In the genomic region with DNA sequence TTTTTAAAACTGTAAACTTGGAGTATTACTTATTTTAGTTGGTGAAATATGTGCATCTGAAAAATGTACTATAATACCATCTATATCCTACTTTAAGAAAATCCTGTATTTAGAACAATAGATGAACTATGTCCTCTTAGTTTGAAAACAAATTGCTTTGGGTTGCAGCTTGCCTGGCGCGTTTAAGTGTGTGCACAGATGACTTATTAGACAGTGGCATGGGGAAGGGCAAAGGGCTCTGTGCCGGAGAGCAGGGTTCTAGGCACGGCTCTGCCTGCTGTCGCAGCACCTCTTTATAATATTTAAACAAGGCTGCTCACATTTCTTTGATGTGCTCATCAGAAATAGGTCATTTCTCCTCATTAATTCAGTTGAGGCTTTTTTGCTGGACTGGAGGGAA, we compare ENCODE assay signal across 26 cellular contexts. TPM values are rescaled to one million over a fixed set of nuclear protein-coding genes. Genes with fewer than 3 reads are reported as not detected.
DNase-seq lines count a peak whose midpoint lies in the region; ATAC-seq and TF ChIP-seq lines count a peak whose summit lies in the region.
"Had no signal": no experiment of that assay in that cellular context is flagged by ENCODE, and none has a peak within 500 bp of the region (broad histone marks: within the 10 kb centered on the region; RNA-seq: fewer than 3 reads in every experiment).

No MANE protein-coding gene starts in this region.

- H3K36me3 ChIP-seq in right lobe of liver = no peaks in the 10 kb centered on the region
- H3K36me3 ChIP-seq: breast epithelium had no signal

- WGBS in right lobe of liver (ENCODE audit: insufficient coverage, low coverage, low lambda C conversion rate, missing lambda C conversion rate) = 19% methylated on average over 5 of the region's 5 CpGs

- TF ChIP-seq CTCF in HL-60 (IDR thresholded peaks at IDR 0.05; ENCODE audit: insufficient read depth, low read length) (no peak), right lobe of liver (IDR thresholded peaks at IDR 0.05) (no peak)

- H3K4me3 ChIP-seq in HL-60 (replicated peaks; ENCODE audit: insufficient read depth, low read length) = no peak overlapping the region
- no peak overlapping the region for H3K4me3 ChIP-seq in right lobe of liver
- H3K4me3 ChIP-seq: breast epithelium, heart right ventricle, tibial nerve had no signal

- H3K27ac ChIP-seq in HL-60 (replicated peaks) (peak overlapping the region; percentile 55), right lobe of liver (no peak overlapping the region), substantia nigra (ENCODE audit: low read depth, low read length, poor library complexity, severe bottlenecking) (peak overlapping the region; percentile 84)
- H3K27ac ChIP-seq: breast epithelium, C4-2B, heart right ventricle, tibial nerve had no signal

- ATAC-seq in right lobe of liver = peak; percentile 91 to 99 (median 96)
- ATAC-seq in HG02798 (IDR thresholded peaks at IDR 0.05; ENCODE audit: poor library complexity, unreplicated experiment) = no peak
- no peak for ATAC-seq in GM18511 (IDR thresholded peaks at IDR 0.05; ENCODE audit: unreplicated experiment)
- ATAC-seq: heart right ventricle; naive thymus-derived CD8-positive, alpha-beta T cell had no signal

- TF ChIP-seq POLR2A in right lobe of liver (IDR thresholded peaks at IDR 0.05) = no peak

- peaks cover 0 to 16% (median 0%) of the 10 kb centered on the region in 4 donors for H3K4me1 ChIP-seq in right lobe of liver
- H3K4me1 ChIP-seq: breast epithelium had no signal

- H3K9me3 ChIP-seq in right lobe of liver = no peaks in the 10 kb centered on the region
- H3K9me3 ChIP-seq: breast epithelium, heart right ventricle, SK-N-SH, tibial nerve had no signal

- DNase-seq in HL-60 (ENCODE audit: low read depth in 1 of 2, low spot score in 1 of 2) (no peak), amniotic epithelial cell (ENCODE audit: low read depth) (peak; percentile 24), right lobe of liver (peak; percentile 58 to 70 (median 68)), substantia nigra (lab: John Stamatoyannopoulos, UW) (peak in 21 of 49 donors; percentile 5 to 63 (median 29)), NOMO-1 (lab: John Stamatoyannopoulos, UW; ENCODE audit: unreplicated experiment in 2 of 2) (no peak)
- DNase-seq: activated CD4-positive, alpha-beta T cell treated with anti-CD3 and anti-CD28 coated beads for 48 hours; activated naive CD4-positive, alpha-beta T cell treated with anti-CD3 and anti-CD28 coated beads for 36 hours; Calu3; cortex of kidney; foreskin fibroblast; HCEC 1CT; heart right ventricle; KG1; mesenchymal stem cell; naive thymus-derived CD8-positive, alpha-beta T cell; NCI-H146; NCI-H2107; NCI-H446; NCI-H774; OCI-M1; SK-N-SH had no signal

- intact Hi-C loops in right lobe of liver (cut with DNase I) = no loop called here

- H3K27me3 ChIP-seq in HL-60 (ENCODE audit: insufficient read depth, poor library complexity, severe bottlenecking) = no peaks in the 10 kb centered on the region
- no peaks in the 10 kb centered on the region for H3K27me3 ChIP-seq in right lobe of liver
- H3K27me3 ChIP-seq: breast epithelium, heart right ventricle, tibial nerve had no signal

RNA-seq across cellular contexts. Expression of gene PXK, which starts 10.0 kb away (rescaled TPM):
- 10 to 100 TPM in 3 of 6 experiments, 1 to 10 TPM in 3; 6.6 to 19.4 (median 9.6) TPM for total RNA-seq in right lobe of liver

RNA-seq across cellular contexts. Expression of gene HTD2, which starts 36.4 kb away (rescaled TPM):
- total RNA-seq in right lobe of liver = 1 to 10 TPM; 6.1 to 9.9 (median 8.5) TPM

RNA-seq across cellular contexts. Expression of gene RPP14, which starts 36.6 kb away (rescaled TPM):
- total RNA-seq in right lobe of liver = 10 to 100 TPM in 4 of 6 experiments, 1 to 10 TPM in 2; 7.9 to 12.6 (median 10.6) TPM

Comparison
In these comparisons a context has a peak if more than half of its experiments do, and no peak if none do; other contexts are left out.
1. DNase-seq: peak in amniotic epithelial cell (single experiment) and right lobe of liver (3 of 3); none in HL-60 (0 of 2) and NOMO-1 (0 of 2).
2. H3K27ac ChIP-seq: peak in HL-60 (single experiment) and substantia nigra (single experiment); none in right lobe of liver (0 of 3).
3. ATAC-seq: peak in right lobe of liver (4 of 4); none in HG02798 (single experiment) and GM18511 (single experiment).